25 cellular contexts compared by ENCODE assay signal in genomic region chr2:148523315-148523714, GRCh38.
DNase-seq lines count a peak whose midpoint lies in the region; ATAC-seq and TF ChIP-seq lines count a peak whose summit lies in the region.
"Had no signal": no experiment of that assay in that cellular context is flagged by ENCODE, and none has a peak within 500 bp of the region (broad histone marks: within the 10 kb centered on the region; RNA-seq: fewer than 3 reads in every experiment).

No MANE protein-coding gene starts in this region.

- no peak for TF ChIP-seq CTCF in CD8-positive, alpha-beta T cell (IDR thresholded peaks at IDR 0.05)
- no peak for TF ChIP-seq CTCF in GM10266 (IDR thresholded peaks at IDR 0.05; ENCODE audit: control insufficient read depth, insufficient read depth, low read depth, missing control alignments)

- H3K9me3 Mint-ChIP-seq in activated CD4-positive, alpha-beta memory T cell treated with anti-CD3 and anti-CD28 coated beads for 36 hours, result no peaks in the 10 kb centered on the region
- H3K9me3 Mint-ChIP-seq in activated CD4-positive, alpha-beta memory T cell treated with anti-CD3 and anti-CD28 coated beads, Interleukin-2, amount 10 ng/mL, durations not matched to agents 7 days and 5 days, result no peaks in the 10 kb centered on the region
- H3K9me3 Mint-ChIP-seq in CD8-positive, alpha-beta T cell, result no peaks in the 10 kb centered on the region
- H3K9me3 Mint-ChIP-seq in activated T-helper 17 cell treated with anti-CD3 and anti-CD28 coated beads, Interleukin-2, amount 50 U/mL, for 72 hours, result peaks cover 3% of the 10 kb centered on the region
- peaks cover 0 to 14% (median 0%) of the 10 kb centered on the region in 11 donors for H3K9me3 Mint-ChIP-seq in naive thymus-derived CD4-positive, alpha-beta T cell

- peaks cover 68% of the 10 kb centered on the region for H3K4me1 Mint-ChIP-seq in activated CD4-positive, alpha-beta memory T cell treated with anti-CD3 and anti-CD28 coated beads for 36 hours (ENCODE audit: low read depth)
- peaks cover 49% of the 10 kb centered on the region for H3K4me1 Mint-ChIP-seq in activated CD4-positive, alpha-beta memory T cell treated with anti-CD3 and anti-CD28 coated beads, Interleukin-2, amount 10 ng/mL, durations not matched to agents 7 days and 5 days
- peaks cover 79% of the 10 kb centered on the region for H3K4me1 Mint-ChIP-seq in CD8-positive, alpha-beta T cell (ENCODE audit: low read depth)
- peaks cover 58% of the 10 kb centered on the region for H3K4me1 Mint-ChIP-seq in activated T-helper 17 cell treated with anti-CD3 and anti-CD28 coated beads, Interleukin-2, amount 50 U/mL, for 72 hours
- H3K4me1 Mint-ChIP-seq in naive thymus-derived CD4-positive, alpha-beta T cell, result peaks cover 47 to 78% (median 78%) of the 10 kb centered on the region in 7 donors

- H3K36me3 ChIP-seq in CD8-positive, alpha-beta T cell (ENCODE audit: insufficient read depth, low read length), result no peaks in the 10 kb centered on the region
- no peaks in the 10 kb centered on the region for H3K36me3 ChIP-seq in naive thymus-derived CD4-positive, alpha-beta T cell (ENCODE audit: control insufficient read depth in 2 of 3, insufficient read depth in 3 of 3, low read length in 3 of 3)
- H3K36me3 ChIP-seq: suprapubic skin had no signal

- intact Hi-C loops in activated CD4-positive, alpha-beta memory T cell treated with anti-CD3 and anti-CD28 coated beads for 36 hours (cut with micrococcal nuclease), result loop anchor here (10.0 kb wide), 3 partner anchors 679 to 1229 kb away; partner anchors contain the start of gene ACVR2A
- intact Hi-C loops in CD8-positive, alpha-beta T cell (cut with DNase I, micrococcal nuclease), result loop anchor here (5.0 to 10.0 kb wide), 5 partner anchors 34 to 1061 kb away; partner anchors contain the start of genes KIF5C (in 1 of the 2), MBD5 (in 1 of the 2), MMADHC (in 1 of the 2) and ORC4 (in 1 of the 2)
- intact Hi-C loops in naive thymus-derived CD4-positive, alpha-beta T cell (cut with micrococcal nuclease), result loop anchor here in 1 of 2 donors (5.0 to 10.0 kb wide), 3 partner anchors 89 to 586 kb away; partner anchors contain the start of gene KIF5C

- H3K27me3 Mint-ChIP-seq in activated CD4-positive, alpha-beta memory T cell treated with anti-CD3 and anti-CD28 coated beads for 36 hours, result no peaks in the 10 kb centered on the region
- no peaks in the 10 kb centered on the region for H3K27me3 Mint-ChIP-seq in activated CD4-positive, alpha-beta memory T cell treated with anti-CD3 and anti-CD28 coated beads, Interleukin-2, amount 10 ng/mL, durations not matched to agents 7 days and 5 days
- H3K27me3 Mint-ChIP-seq in CD8-positive, alpha-beta T cell (ENCODE audit: low read depth), result no peaks in the 10 kb centered on the region
- H3K27me3 Mint-ChIP-seq in activated T-helper 17 cell treated with anti-CD3 and anti-CD28 coated beads, Interleukin-2, amount 50 U/mL, for 72 hours, result no peaks in the 10 kb centered on the region
- H3K27me3 Mint-ChIP-seq in naive thymus-derived CD4-positive, alpha-beta T cell, result no peaks in the 10 kb centered on the region

- ATAC-seq in CD8-positive, alpha-beta T cell, result no peak
- ATAC-seq in activated T-helper 17 cell treated with anti-CD3 and anti-CD28 coated beads, Interleukin-2, amount 50 U/mL, for 72 hours (replicated peaks), result no peak
- ATAC-seq in naive thymus-derived CD4-positive, alpha-beta T cell, result no peak
- ATAC-seq in HG03378 (IDR thresholded peaks at IDR 0.05; ENCODE audit: unreplicated experiment), result no peak
- ATAC-seq: Panc1 had no signal

- H3K9me3 ChIP-seq in CD8-positive, alpha-beta T cell (ENCODE audit: low read length), result no peaks in the 10 kb centered on the region
- H3K9me3 ChIP-seq in naive thymus-derived CD4-positive, alpha-beta T cell (ENCODE audit: control insufficient read depth in 2 of 3, low read length in 3 of 3), result no peaks in the 10 kb centered on the region
- H3K9me3 ChIP-seq: suprapubic skin had no signal

- no peak overlapping the region for H3K27ac ChIP-seq in CD8-positive, alpha-beta T cell (ENCODE audit: low read depth, low read length)
- peak overlapping the region; percentile 43 for H3K27ac ChIP-seq in naive thymus-derived CD4-positive, alpha-beta T cell (ENCODE audit: low read depth, low read length)
- H3K27ac ChIP-seq: HL-60, suprapubic skin had no signal

- H3K36me3 Mint-ChIP-seq in activated CD4-positive, alpha-beta memory T cell treated with anti-CD3 and anti-CD28 coated beads for 36 hours, result no peaks in the 10 kb centered on the region
- H3K36me3 Mint-ChIP-seq in activated CD4-positive, alpha-beta memory T cell treated with anti-CD3 and anti-CD28 coated beads, Interleukin-2, amount 10 ng/mL, durations not matched to agents 7 days and 5 days (ENCODE audit: low read depth), result no peaks in the 10 kb centered on the region
- peaks cover under 1% of the 10 kb centered on the region for H3K36me3 Mint-ChIP-seq in CD8-positive, alpha-beta T cell
- peaks cover 6% of the 10 kb centered on the region for H3K36me3 Mint-ChIP-seq in activated T-helper 17 cell treated with anti-CD3 and anti-CD28 coated beads, Interleukin-2, amount 50 U/mL, for 72 hours (ENCODE audit: low read depth)
- H3K36me3 Mint-ChIP-seq in naive thymus-derived CD4-positive, alpha-beta T cell, result peaks cover 0 to 8% (median 2%) of the 10 kb centered on the region in 5 donors

- CTCF ChIA-PET in activated CD4-positive, alpha-beta memory T cell treated with anti-CD3 and anti-CD28 coated beads for 36 hours (lab: Charles Lee), result interaction anchor here (1.7 to 5.0 kb wide), 2 partner anchors 14 to 80 kb away, joined by 6 to 44 read pairs; no protein-coding TSS in a partner anchor
- CTCF ChIA-PET in activated CD4-positive, alpha-beta memory T cell treated with anti-CD3 and anti-CD28 coated beads, Interleukin-2, amount 10 ng/mL, durations not matched to agents 7 days and 5 days (lab: Charles Lee), result interaction anchor here (1.0 to 4.5 kb wide), 4 partner anchors 14 to 533 kb away, joined by 3 to 36 read pairs (median 4); partner anchors contain the start of gene EPC2
- CTCF ChIA-PET in CD8-positive, alpha-beta T cell (lab: Charles Lee), result interaction anchor here (1.0 to 3.5 kb wide), 4 partner anchors 14 to 533 kb away, joined by 3 to 29 read pairs (median 14); no protein-coding TSS in a partner anchor
- CTCF ChIA-PET in naive thymus-derived CD4-positive, alpha-beta T cell (lab: Charles Lee), result interaction anchor here (1.3 to 2.2 kb wide), 4 partner anchors 14 to 535 kb away, joined by 3 to 18 read pairs (median 5); no protein-coding TSS in a partner anchor

- H3K4me3 ChIP-seq in CD8-positive, alpha-beta T cell (ENCODE audit: low read depth, low read length), result no peak overlapping the region
- no peak overlapping the region for H3K4me3 ChIP-seq in naive thymus-derived CD4-positive, alpha-beta T cell (ENCODE audit: low read length)
- H3K4me3 ChIP-seq: skin epidermis, suprapubic skin had no signal

- H3K27ac Mint-ChIP-seq in activated CD4-positive, alpha-beta memory T cell treated with anti-CD3 and anti-CD28 coated beads for 36 hours, result peak overlapping the region; percentile 59
- H3K27ac Mint-ChIP-seq in activated CD4-positive, alpha-beta memory T cell treated with anti-CD3 and anti-CD28 coated beads, Interleukin-2, amount 10 ng/mL, durations not matched to agents 7 days and 5 days, result no peak overlapping the region
- H3K27ac Mint-ChIP-seq in CD8-positive, alpha-beta T cell, result peak overlapping the region; percentile 92
- H3K27ac Mint-ChIP-seq in activated T-helper 17 cell treated with anti-CD3 and anti-CD28 coated beads, Interleukin-2, amount 50 U/mL, for 72 hours, result peak overlapping the region; percentile 95
- peak overlapping the region; percentile 80 to 98 (median 92) for H3K27ac Mint-ChIP-seq in naive thymus-derived CD4-positive, alpha-beta T cell

- no peak for DNase-seq in activated CD4-positive, alpha-beta memory T cell treated with anti-CD3 and anti-CD28 coated beads for 36 hours
- DNase-seq in activated CD4-positive, alpha-beta memory T cell treated with anti-CD3 and anti-CD28 coated beads, Interleukin-2, amount 10 ng/mL, durations not matched to agents 7 days and 5 days, result no peak
- no peak for DNase-seq in CD8-positive, alpha-beta T cell
- no peak for DNase-seq in naive thymus-derived CD4-positive, alpha-beta T cell
- DNase-seq in cerebellar cortex (ENCODE audit: low spot score) (no peak), GM10266 (ENCODE audit: extremely low spot score) (no peak)
- DNase-seq: activated CD4-positive, alpha-beta T cell treated with anti-CD3 and anti-CD28 coated beads, Interleukin-2, amount 50 U/mL, for 1 hour; activated CD8-positive, alpha-beta memory T cell treated with anti-CD3 and anti-CD28 coated beads, Interleukin-2, amount 50 U/mL, for 48 hours; C1 segment of cervical spinal cord; cerebellar nuclear complex; EL; Karpas-422; mesenchymal stem cell; MV-4-11; NCI-H146; NCI-H510A treated with DMSO at 0.1 percent for 48 hours; NK-92 treated with Interleukin-12 subunit alpha and Interleukin-12 subunit beta, amount 100 ng/mL, for 24 hours; SIG-M5; SW 1271 had no signal

- peaks cover 78% of the 10 kb centered on the region for H3K4me1 ChIP-seq in CD8-positive, alpha-beta T cell (ENCODE audit: insufficient read depth, low read length)
- peaks cover 46 to 67% of the 10 kb centered on the region in 2 donors for H3K4me1 ChIP-seq in naive thymus-derived CD4-positive, alpha-beta T cell (ENCODE audit: control insufficient read depth in 2 of 2, insufficient read depth in 2 of 2, low read length in 2 of 2)
- H3K4me1 ChIP-seq: suprapubic skin had no signal

- H3K27me3 ChIP-seq in CD8-positive, alpha-beta T cell (ENCODE audit: insufficient read depth, low read length), result no peaks in the 10 kb centered on the region
- no peaks in the 10 kb centered on the region for H3K27me3 ChIP-seq in naive thymus-derived CD4-positive, alpha-beta T cell (ENCODE audit: control insufficient read depth in 2 of 2, insufficient read depth in 2 of 2, low read length in 2 of 2)
- H3K27me3 ChIP-seq: suprapubic skin had no signal

- POLR2A ChIA-PET in activated CD4-positive, alpha-beta memory T cell treated with anti-CD3 and anti-CD28 coated beads for 36 hours (lab: Charles Lee), result interaction anchor here (1.9 to 2.1 kb wide), 3 partner anchors 30 to 123 kb away, joined by 4 to 6 read pairs (median 6); no protein-coding TSS in a partner anchor
- POLR2A ChIA-PET in activated CD4-positive, alpha-beta memory T cell treated with anti-CD3 and anti-CD28 coated beads, Interleukin-2, amount 10 ng/mL, durations not matched to agents 7 days and 5 days (lab: Charles Lee), result interaction anchor here (1.6 to 1.9 kb wide), 2 partner anchors 14 to 23 kb away, joined by 5 to 11 read pairs; no protein-coding TSS in a partner anchor
- POLR2A ChIA-PET in CD8-positive, alpha-beta T cell (lab: Charles Lee), result interaction anchor here (0.9 to 3.3 kb wide), 3 partner anchors 10 to 122 kb away, joined by 3 to 14 read pairs (median 9); no protein-coding TSS in a partner anchor
- POLR2A ChIA-PET in naive thymus-derived CD4-positive, alpha-beta T cell (lab: Charles Lee), result interaction anchor here (0.6 to 2.8 kb wide), 8 partner anchors 10 to 664 kb away, joined by 3 to 9 read pairs (median 4); partner anchors contain the start of genes MBD5 and ORC4

- H3K4me3 Mint-ChIP-seq in activated CD4-positive, alpha-beta memory T cell treated with anti-CD3 and anti-CD28 coated beads for 36 hours, result no peak overlapping the region
- H3K4me3 Mint-ChIP-seq in activated CD4-positive, alpha-beta memory T cell treated with anti-CD3 and anti-CD28 coated beads, Interleukin-2, amount 10 ng/mL, durations not matched to agents 7 days and 5 days, result no peak overlapping the region
- H3K4me3 Mint-ChIP-seq in CD8-positive, alpha-beta T cell, result peak overlapping the region; percentile 49
- peak overlapping the region; percentile 80 for H3K4me3 Mint-ChIP-seq in activated T-helper 17 cell treated with anti-CD3 and anti-CD28 coated beads, Interleukin-2, amount 50 U/mL, for 72 hours
- H3K4me3 Mint-ChIP-seq in naive thymus-derived CD4-positive, alpha-beta T cell, result peak overlapping the region; percentile 20 to 92 (median 66)

Comparison
In these comparisons a context has a peak if more than half of its experiments do, and no peak if none do; other contexts are left out.
1. H3K4me3 Mint-ChIP-seq: peak in CD8-positive, alpha-beta T cell (single experiment), activated T-helper 17 cell treated with anti-CD3 and anti-CD28 coated beads, Interleukin-2, amount 50 U/mL, for 72 hours (single experiment) and naive thymus-derived CD4-positive, alpha-beta T cell (10 of 10); none in activated CD4-positive, alpha-beta memory T cell treated with anti-CD3 and anti-CD28 coated beads for 36 hours (single experiment) and activated CD4-positive, alpha-beta memory T cell treated with anti-CD3 and anti-CD28 coated beads, Interleukin-2, amount 10 ng/mL, durations not matched to agents 7 days and 5 days (single experiment).